In genomic region chr4:44425614-44426208, GRCh38 we compare ENCODE assay signal across 8 cellular contexts. TPM values are rescaled to one million over a fixed set of nuclear protein-coding genes. Genes with fewer than 3 reads are reported as not detected.
DNase-seq lines count a peak whose midpoint lies in the region; ATAC-seq and TF ChIP-seq lines count a peak whose summit lies in the region.

No MANE protein-coding gene starts in this region.

- H3K36me3 Mint-ChIP-seq in chondrocyte (ENCODE audit: low read depth) (no peaks in the 10 kb centered on the region), neural crest cell (ENCODE audit: low read depth) (no peaks in the 10 kb centered on the region)
- no peaks in the 10 kb centered on the region for H3K36me3 Mint-ChIP-seq in stimulated activated memory B cell treated with anti-CD40 and anti-IgM and Interleukin-4, amounts not matched to agents 10 μg/mL and 1 μg/mL and 100 μg/mL, for 72 hours
- no peaks in the 10 kb centered on the region for H3K36me3 Mint-ChIP-seq in activated CD4-positive, alpha-beta T cell treated with anti-CD3 and anti-CD28 coated beads, Interleukin-2, amount 10 ng/mL, durations not matched to agents 7 days and 5 days (ENCODE audit: low read depth)

- no peak for ATAC-seq in stimulated activated memory B cell treated with anti-CD40 and anti-IgM and Interleukin-4, amounts not matched to agents 10 μg/mL and 1 μg/mL and 100 μg/mL, for 72 hours

- DNase-seq in GM10248 (ENCODE audit: extremely low spot score) (no peak), NCI-H446 treated with DMSO at 0.1 percent for 48 hours (lab: John Stamatoyannopoulos, UW) (peak; percentile 44), chondrocyte (ENCODE audit: low spot score) (no peak), neural crest cell (ENCODE audit: low read depth, low spot score) (peak; percentile 27), middle frontal gyrus (ENCODE audit: extremely low spot score, low spot score) (no peak)
- DNase-seq in activated T-cell treated with anti-CD3 and anti-CD28 coated beads, Interleukin-2, amount 50 U/mL, for 1 hour: no peak
- DNase-seq in activated CD4-positive, alpha-beta T cell treated with anti-CD3 and anti-CD28 coated beads, Interleukin-2, amount 10 ng/mL, durations not matched to agents 7 days and 5 days: no peak

- H3K27me3 Mint-ChIP-seq in chondrocyte (ENCODE audit: low read depth) (peaks cover 20% of the 10 kb centered on the region), neural crest cell (ENCODE audit: low read depth) (peaks cover 9% of the 10 kb centered on the region)
- no peaks in the 10 kb centered on the region for H3K27me3 Mint-ChIP-seq in stimulated activated memory B cell treated with anti-CD40 and anti-IgM and Interleukin-4, amounts not matched to agents 10 μg/mL and 1 μg/mL and 100 μg/mL, for 72 hours
- H3K27me3 Mint-ChIP-seq in activated CD4-positive, alpha-beta T cell treated with anti-CD3 and anti-CD28 coated beads, Interleukin-2, amount 10 ng/mL, durations not matched to agents 7 days and 5 days: no peaks in the 10 kb centered on the region

- H3K27ac Mint-ChIP-seq in chondrocyte (ENCODE audit: unreplicated experiment) (no peak overlapping the region), neural crest cell (ENCODE audit: unreplicated experiment) (no peak overlapping the region)
- no peak overlapping the region for H3K27ac Mint-ChIP-seq in stimulated activated memory B cell treated with anti-CD40 and anti-IgM and Interleukin-4, amounts not matched to agents 10 μg/mL and 1 μg/mL and 100 μg/mL, for 72 hours
- no peak overlapping the region for H3K27ac Mint-ChIP-seq in activated CD4-positive, alpha-beta T cell treated with anti-CD3 and anti-CD28 coated beads, Interleukin-2, amount 10 ng/mL, durations not matched to agents 7 days and 5 days

- H3K4me3 Mint-ChIP-seq in chondrocyte (ENCODE audit: unreplicated experiment) (no peak overlapping the region), neural crest cell (no peak overlapping the region)
- H3K4me3 Mint-ChIP-seq in stimulated activated memory B cell treated with anti-CD40 and anti-IgM and Interleukin-4, amounts not matched to agents 10 μg/mL and 1 μg/mL and 100 μg/mL, for 72 hours: no peak overlapping the region
- no peak overlapping the region for H3K4me3 Mint-ChIP-seq in activated CD4-positive, alpha-beta T cell treated with anti-CD3 and anti-CD28 coated beads, Interleukin-2, amount 10 ng/mL, durations not matched to agents 7 days and 5 days

- no peaks in the 10 kb centered on the region for H3K4me1 Mint-ChIP-seq in chondrocyte (ENCODE audit: low read depth)
- H3K4me1 Mint-ChIP-seq in neural crest cell: no peaks in the 10 kb centered on the region
- H3K4me1 Mint-ChIP-seq in stimulated activated memory B cell treated with anti-CD40 and anti-IgM and Interleukin-4, amounts not matched to agents 10 μg/mL and 1 μg/mL and 100 μg/mL, for 72 hours: no peaks in the 10 kb centered on the region
- H3K4me1 Mint-ChIP-seq in activated CD4-positive, alpha-beta T cell treated with anti-CD3 and anti-CD28 coated beads, Interleukin-2, amount 10 ng/mL, durations not matched to agents 7 days and 5 days: no peaks in the 10 kb centered on the region

- H3K9me3 Mint-ChIP-seq in chondrocyte (ENCODE audit: low read depth) (no peaks in the 10 kb centered on the region), neural crest cell (no peaks in the 10 kb centered on the region)
- no peaks in the 10 kb centered on the region for H3K9me3 Mint-ChIP-seq in stimulated activated memory B cell treated with anti-CD40 and anti-IgM and Interleukin-4, amounts not matched to agents 10 μg/mL and 1 μg/mL and 100 μg/mL, for 72 hours
- H3K9me3 Mint-ChIP-seq in activated CD4-positive, alpha-beta T cell treated with anti-CD3 and anti-CD28 coated beads, Interleukin-2, amount 10 ng/mL, durations not matched to agents 7 days and 5 days: no peaks in the 10 kb centered on the region

- TF ChIP-seq CTCF in GM10248 (IDR thresholded peaks at IDR 0.05; ENCODE audit: control extremely low read depth, extremely low read depth, low read depth, missing control alignments) (peak; percentile 8), chondrocyte (IDR thresholded peaks at IDR 0.05) (peak; percentile 67), neural crest cell (conservative IDR thresholded peaks at IDR 0.05) (peak; percentile 63)

- POLR2A ChIA-PET in GM10248 (lab: Yijun Ruan, JAX): no interaction called here
- POLR2A ChIA-PET in activated CD4-positive, alpha-beta T cell treated with anti-CD3 and anti-CD28 coated beads, Interleukin-2, amount 10 ng/mL, durations not matched to agents 7 days and 5 days (lab: Charles Lee): no interaction called here

- CTCF ChIA-PET in GM10248 (lab: Yijun Ruan, JAX): no interaction called here
- CTCF ChIA-PET in activated CD4-positive, alpha-beta T cell treated with anti-CD3 and anti-CD28 coated beads, Interleukin-2, amount 10 ng/mL, durations not matched to agents 7 days and 5 days (lab: Charles Lee): no interaction called here

RNA-seq across cellular contexts. Expression of gene KCTD8, which starts 22.9 kb away (rescaled TPM):
- not detected in 3 replicates for total RNA-seq in chondrocyte
- not detected in 2 replicates for total RNA-seq in neural crest cell
- total RNA-seq in activated CD4-positive, alpha-beta T cell treated with anti-CD3 and anti-CD28 coated beads, Interleukin-2, amount 10 ng/mL, durations not matched to agents 7 days and 5 days: not detected

Comparison
In these comparisons a context has a peak if more than half of its experiments do, and no peak if none do; other contexts are left out.
1. DNase-seq: peak in NCI-H446 treated with DMSO at 0.1 percent for 48 hours (single experiment) and neural crest cell (single experiment); none in GM10248 (single experiment), chondrocyte (single experiment), middle frontal gyrus (single experiment), activated T-cell treated with anti-CD3 and anti-CD28 coated beads, Interleukin-2, amount 50 U/mL, for 1 hour (single experiment) and activated CD4-positive, alpha-beta T cell treated with anti-CD3 and anti-CD28 coated beads, Interleukin-2, amount 10 ng/mL, durations not matched to agents 7 days and 5 days (single experiment).
2. CTCF ChIP-seq: peak in every context shown above with its lines; median percentile 67 in chondrocyte; 63 in neural crest cell; 8 in GM10248.